ENCODE assay signal across 2 cellular contexts in the genomic region with DNA sequence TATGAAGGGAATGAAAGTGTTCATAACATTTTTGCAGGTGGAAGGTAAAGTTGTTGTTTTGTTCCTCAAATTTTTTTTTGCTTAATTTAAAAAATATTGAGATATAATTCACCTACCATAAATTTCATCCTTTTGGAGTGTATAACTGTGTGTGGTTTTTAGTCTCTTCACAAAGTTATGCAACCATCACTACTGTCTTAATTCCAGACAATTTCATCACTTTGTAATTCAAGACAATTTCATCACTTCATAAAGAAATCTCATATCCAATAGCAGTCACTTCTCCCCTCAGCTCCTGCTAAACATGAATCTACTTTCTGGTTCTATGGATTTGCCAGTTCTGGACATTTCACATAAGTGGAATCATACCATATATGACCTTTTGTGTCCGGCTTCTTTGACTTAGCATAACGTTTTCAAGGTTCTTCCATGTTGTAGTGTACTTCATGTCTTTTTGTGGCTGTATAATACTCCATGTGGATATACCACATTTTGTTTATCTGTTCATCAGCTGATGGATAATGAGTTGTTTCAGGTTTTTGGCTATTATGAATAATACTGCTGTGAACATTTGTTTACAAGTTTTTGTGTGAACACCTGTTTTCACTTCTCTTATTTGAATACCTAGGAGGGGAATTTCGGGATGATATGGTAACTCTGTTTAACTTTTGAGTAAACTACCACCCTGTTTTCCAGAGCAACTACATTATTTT.
TF ChIP-seq lines count a peak whose summit lies in the region.

No MANE protein-coding gene starts in this region.

TF ChIP-seq in WTC11, 78 proteins besides CTCF, POLR2A, EP300 and RAD21 (continued from another document):
- TF ChIP-seq, protein P1, sequence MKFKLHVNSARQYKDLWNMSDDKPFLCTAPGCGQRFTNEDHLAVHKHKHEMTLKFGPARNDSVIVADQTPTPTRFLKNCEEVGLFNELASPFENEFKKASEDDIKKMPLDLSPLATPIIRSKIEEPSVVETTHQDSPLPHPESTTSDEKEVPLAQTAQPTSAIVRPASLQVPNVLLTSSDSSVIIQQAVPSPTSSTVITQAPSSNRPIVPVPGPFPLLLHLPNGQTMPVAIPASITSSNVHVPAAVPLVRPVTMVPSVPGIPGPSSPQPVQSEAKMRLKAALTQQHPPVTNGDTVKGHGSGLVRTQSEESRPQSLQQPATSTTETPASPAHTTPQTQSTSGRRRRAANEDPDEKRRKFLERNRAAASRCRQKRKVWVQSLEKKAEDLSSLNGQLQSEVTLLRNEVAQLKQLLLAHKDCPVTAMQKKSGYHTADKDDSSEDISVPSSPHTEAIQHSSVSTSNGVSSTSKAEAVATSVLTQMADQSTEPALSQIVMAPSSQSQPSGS (CRISPR knock-in tag; IDR thresholded peaks at IDR 0.05; ENCODE audit: borderline replicate concordance, low read depth) = no peak
- TF ChIP-seq, protein P2, sequence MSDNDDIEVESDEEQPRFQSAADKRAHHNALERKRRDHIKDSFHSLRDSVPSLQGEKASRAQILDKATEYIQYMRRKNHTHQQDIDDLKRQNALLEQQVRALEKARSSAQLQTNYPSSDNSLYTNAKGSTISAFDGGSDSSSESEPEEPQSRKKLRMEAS (CRISPR knock-in tag; IDR thresholded peaks at IDR 0.05) = no peak
- TF ChIP-seq ZNF219 (CRISPR knock-in tag; IDR thresholded peaks at IDR 0.05; ENCODE audit: borderline replicate concordance) = no peak
- TF ChIP-seq, protein P3, sequence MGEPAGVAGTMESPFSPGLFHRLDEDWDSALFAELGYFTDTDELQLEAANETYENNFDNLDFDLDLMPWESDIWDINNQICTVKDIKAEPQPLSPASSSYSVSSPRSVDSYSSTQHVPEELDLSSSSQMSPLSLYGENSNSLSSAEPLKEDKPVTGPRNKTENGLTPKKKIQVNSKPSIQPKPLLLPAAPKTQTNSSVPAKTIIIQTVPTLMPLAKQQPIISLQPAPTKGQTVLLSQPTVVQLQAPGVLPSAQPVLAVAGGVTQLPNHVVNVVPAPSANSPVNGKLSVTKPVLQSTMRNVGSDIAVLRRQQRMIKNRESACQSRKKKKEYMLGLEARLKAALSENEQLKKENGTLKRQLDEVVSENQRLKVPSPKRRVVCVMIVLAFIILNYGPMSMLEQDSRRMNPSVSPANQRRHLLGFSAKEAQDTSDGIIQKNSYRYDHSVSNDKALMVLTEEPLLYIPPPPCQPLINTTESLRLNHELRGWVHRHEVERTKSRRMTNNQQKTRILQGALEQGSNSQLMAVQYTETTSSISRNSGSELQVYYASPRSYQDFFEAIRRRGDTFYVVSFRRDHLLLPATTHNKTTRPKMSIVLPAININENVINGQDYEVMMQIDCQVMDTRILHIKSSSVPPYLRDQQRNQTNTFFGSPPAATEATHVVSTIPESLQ (CRISPR knock-in tag; IDR thresholded peaks at IDR 0.05) = no peak
- no peak for TF ChIP-seq FOXK1 (CRISPR knock-in tag; IDR thresholded peaks at IDR 0.05)
- TF ChIP-seq NR3C1 (CRISPR knock-in tag; conservative IDR thresholded peaks at IDR 0.05; ENCODE audit: low read depth) = no peak
- no peak for TF ChIP-seq CBFB (CRISPR knock-in tag; IDR thresholded peaks at IDR 0.05; ENCODE audit: low read depth)
- TF ChIP-seq, protein P4, sequence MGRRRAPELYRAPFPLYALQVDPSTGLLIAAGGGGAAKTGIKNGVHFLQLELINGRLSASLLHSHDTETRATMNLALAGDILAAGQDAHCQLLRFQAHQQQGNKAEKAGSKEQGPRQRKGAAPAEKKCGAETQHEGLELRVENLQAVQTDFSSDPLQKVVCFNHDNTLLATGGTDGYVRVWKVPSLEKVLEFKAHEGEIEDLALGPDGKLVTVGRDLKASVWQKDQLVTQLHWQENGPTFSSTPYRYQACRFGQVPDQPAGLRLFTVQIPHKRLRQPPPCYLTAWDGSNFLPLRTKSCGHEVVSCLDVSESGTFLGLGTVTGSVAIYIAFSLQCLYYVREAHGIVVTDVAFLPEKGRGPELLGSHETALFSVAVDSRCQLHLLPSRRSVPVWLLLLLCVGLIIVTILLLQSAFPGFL (CRISPR knock-in tag; IDR thresholded peaks at IDR 0.05; ENCODE audit: borderline replicate concordance) = no peak
- TF ChIP-seq, protein P5, sequence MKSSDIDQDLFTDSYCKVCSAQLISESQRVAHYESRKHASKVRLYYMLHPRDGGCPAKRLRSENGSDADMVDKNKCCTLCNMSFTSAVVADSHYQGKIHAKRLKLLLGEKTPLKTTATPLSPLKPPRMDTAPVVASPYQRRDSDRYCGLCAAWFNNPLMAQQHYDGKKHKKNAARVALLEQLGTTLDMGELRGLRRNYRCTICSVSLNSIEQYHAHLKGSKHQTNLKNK (CRISPR knock-in tag; IDR thresholded peaks at IDR 0.05) = no peak
- no peak for TF ChIP-seq SP1 (CRISPR knock-in tag; conservative IDR thresholded peaks at IDR 0.05)
- no peak for TF ChIP-seq JAZF1 (CRISPR knock-in tag; IDR thresholded peaks at IDR 0.05)

TF ChIP-seq in GM23338, 12 proteins besides CTCF, POLR2A, EP300 and RAD21 (continued from another document):
- TF ChIP-seq, protein P6, sequence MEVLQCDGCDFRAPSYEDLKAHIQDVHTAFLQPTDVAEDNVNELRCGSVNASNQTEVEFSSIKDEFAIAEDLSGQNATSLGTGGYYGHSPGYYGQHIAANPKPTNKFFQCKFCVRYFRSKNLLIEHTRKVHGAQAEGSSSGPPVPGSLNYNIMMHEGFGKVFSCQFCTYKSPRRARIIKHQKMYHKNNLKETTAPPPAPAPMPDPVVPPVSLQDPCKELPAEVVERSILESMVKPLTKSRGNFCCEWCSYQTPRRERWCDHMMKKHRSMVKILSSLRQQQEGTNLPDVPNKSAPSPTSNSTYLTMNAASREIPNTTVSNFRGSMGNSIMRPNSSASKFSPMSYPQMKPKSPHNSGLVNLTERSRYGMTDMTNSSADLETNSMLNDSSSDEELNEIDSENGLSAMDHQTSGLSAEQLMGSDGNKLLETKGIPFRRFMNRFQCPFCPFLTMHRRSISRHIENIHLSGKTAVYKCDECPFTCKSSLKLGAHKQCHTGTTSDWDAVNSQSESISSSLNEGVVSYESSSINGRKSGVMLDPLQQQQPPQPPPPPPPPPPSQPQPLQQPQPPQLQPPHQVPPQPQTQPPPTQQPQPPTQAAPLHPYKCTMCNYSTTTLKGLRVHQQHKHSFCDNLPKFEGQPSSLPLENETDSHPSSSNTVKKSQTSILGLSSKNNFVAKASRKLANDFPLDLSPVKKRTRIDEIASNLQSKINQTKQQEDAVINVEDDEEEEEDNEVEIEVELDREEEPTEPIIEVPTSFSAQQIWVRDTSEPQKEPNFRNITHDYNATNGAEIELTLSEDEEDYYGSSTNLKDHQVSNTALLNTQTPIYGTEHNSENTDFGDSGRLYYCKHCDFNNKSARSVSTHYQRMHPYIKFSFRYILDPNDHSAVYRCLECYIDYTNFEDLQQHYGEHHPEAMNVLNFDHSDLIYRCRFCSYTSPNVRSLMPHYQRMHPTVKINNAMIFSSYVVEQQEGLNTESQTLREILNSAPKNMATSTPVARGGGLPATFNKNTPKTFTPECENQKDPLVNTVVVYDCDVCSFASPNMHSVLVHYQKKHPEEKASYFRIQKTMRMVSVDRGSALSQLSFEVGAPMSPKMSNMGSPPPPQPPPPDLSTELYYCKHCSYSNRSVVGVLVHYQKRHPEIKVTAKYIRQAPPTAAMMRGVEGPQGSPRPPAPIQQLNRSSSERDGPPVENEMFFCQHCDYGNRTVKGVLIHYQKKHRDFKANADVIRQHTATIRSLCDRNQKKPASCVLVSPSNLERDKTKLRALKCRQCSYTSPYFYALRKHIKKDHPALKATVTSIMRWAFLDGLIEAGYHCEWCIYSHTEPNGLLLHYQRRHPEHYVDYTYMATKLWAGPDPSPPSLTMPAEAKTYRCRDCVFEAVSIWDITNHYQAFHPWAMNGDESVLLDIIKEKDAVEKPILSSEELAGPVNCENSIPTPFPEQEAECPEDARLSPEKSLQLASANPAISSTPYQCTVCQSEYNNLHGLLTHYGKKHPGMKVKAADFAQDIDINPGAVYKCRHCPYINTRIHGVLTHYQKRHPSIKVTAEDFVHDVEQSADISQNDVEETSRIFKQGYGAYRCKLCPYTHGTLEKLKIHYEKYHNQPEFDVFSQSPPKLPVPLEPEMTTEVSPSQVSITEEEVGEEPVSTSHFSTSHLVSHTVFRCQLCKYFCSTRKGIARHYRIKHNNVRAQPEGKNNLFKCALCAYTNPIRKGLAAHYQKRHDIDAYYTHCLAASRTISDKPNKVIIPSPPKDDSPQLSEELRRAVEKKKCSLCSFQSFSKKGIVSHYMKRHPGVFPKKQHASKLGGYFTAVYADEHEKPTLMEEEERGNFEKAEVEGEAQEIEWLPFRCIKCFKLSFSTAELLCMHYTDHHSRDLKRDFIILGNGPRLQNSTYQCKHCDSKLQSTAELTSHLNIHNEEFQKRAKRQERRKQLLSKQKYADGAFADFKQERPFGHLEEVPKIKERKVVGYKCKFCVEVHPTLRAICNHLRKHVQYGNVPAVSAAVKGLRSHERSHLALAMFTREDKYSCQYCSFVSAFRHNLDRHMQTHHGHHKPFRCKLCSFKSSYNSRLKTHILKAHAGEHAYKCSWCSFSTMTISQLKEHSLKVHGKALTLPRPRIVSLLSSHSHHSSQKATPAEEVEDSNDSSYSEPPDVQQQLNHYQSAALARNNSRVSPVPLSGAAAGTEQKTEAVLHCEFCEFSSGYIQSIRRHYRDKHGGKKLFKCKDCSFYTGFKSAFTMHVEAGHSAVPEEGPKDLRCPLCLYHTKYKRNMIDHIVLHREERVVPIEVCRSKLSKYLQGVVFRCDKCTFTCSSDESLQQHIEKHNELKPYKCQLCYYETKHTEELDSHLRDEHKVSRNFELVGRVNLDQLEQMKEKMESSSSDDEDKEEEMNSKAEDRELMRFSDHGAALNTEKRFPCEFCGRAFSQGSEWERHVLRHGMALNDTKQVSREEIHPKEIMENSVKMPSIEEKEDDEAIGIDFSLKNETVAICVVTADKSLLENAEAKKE (CRISPR knock-in tag; IDR thresholded peaks at IDR 0.05) = no peak
